In genomic region chr2:36376319-36376765, GRCh38 we compare ENCODE assay signal across 1 cellular context.
TF ChIP-seq lines count a peak whose summit lies in the region.

No MANE protein-coding gene starts in this region.

TF ChIP-seq in HCT116, 20 proteins besides CTCF, POLR2A, EP300 and RAD21 (continued from another document):
- TF ChIP-seq POLR2AphosphoS5 (IDR thresholded peaks at IDR 0.05; ENCODE audit: low read depth, low read length) (no peak), JUND (IDR thresholded peaks at IDR 0.05) (no peak), CBX3 (IDR thresholded peaks at IDR 0.05; ENCODE audit: low read depth) (no peak), SRF (IDR thresholded peaks at IDR 0.05; ENCODE audit: low read depth) (no peak), FOSL1 (IDR thresholded peaks at IDR 0.05; ENCODE audit: low read depth) (no peak), ELF1 (IDR thresholded peaks at IDR 0.05; ENCODE audit: borderline replicate concordance, low read depth) (no peak), ZFX (IDR thresholded peaks at IDR 0.05) (no peak), REST (IDR thresholded peaks at IDR 0.05; ENCODE audit: low read depth) (no peak), EZH2phosphoT487 (IDR thresholded peaks at IDR 0.05; ENCODE audit: borderline replicate concordance) (no peak), ZBTB33 (IDR thresholded peaks at IDR 0.05; ENCODE audit: extremely low read depth, insufficient replicate concordance, low read length) (no peak), SP1 (IDR thresholded peaks at IDR 0.05; ENCODE audit: low read depth) (no peak), YY1 (IDR thresholded peaks at IDR 0.05; ENCODE audit: extremely low read depth, insufficient replicate concordance, low read depth, low read length) (no peak), MAX (IDR thresholded peaks at IDR 0.05) (no peak), SIN3A (IDR thresholded peaks at IDR 0.05; ENCODE audit: low read depth) (no peak), ATF3 (IDR thresholded peaks at IDR 0.05) (no peak), TCF7L2 (IDR thresholded peaks at IDR 0.05; ENCODE audit: borderline replicate concordance, extremely low read depth, insufficient read depth, insufficient read length) (no peak), EZH2 (IDR thresholded peaks at IDR 0.05) (no peak)
